Comparison of ENCODE assay signal across 8 cellular contexts in the genomic region with DNA sequence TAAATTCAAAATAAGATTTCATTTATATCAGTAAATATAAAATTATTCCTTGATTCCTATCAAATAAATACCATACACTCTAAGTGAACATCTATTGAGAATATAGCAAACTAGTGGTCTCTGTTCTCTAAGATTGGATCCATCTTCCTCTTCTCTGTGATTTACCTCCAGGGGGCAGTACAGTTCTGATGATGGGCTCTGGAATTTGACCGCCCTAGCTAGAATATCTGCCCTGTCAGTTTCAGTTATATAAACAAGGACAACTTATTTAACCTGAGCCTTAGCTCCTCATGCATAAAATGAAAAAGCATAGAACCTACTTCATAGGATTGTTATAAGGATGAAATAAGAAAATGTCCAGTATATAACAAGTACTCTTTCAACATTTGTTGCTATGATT.
DNase-seq lines count a peak whose midpoint lies in the region; FAIRE-seq and TF ChIP-seq lines count a peak whose summit lies in the region.

No MANE protein-coding gene starts in this region.

- no peak for FAIRE-seq in kidney (lab: Jason Lieb, UNC)

- H3K4me1 Mint-ChIP-seq in CD4-positive, alpha-beta memory T cell: no peaks in the 10 kb centered on the region

- POLR2A ChIA-PET in A673 (lab: Charles Lee; ENCODE audit: low non-redundant PET): no interaction called here
- POLR2A ChIA-PET in GM10248 (lab: Yijun Ruan, JAX): no interaction called here
- POLR2A ChIA-PET in CD4-positive, alpha-beta memory T cell (lab: Charles Lee; ENCODE audit: partially characterized antibody): no interaction called here

- H3K27ac ChIP-seq in A673 (ENCODE audit: low read depth, low read length, poor library complexity, severe bottlenecking) (no peak overlapping the region), kidney (ENCODE audit: low read depth in 2 of 2, low read length in 2 of 2) (no peak overlapping the region)
- H3K27ac ChIP-seq in CD4-positive, alpha-beta memory T cell (ENCODE audit: low read depth, low read length): no peak overlapping the region

- H3K9me3 Mint-ChIP-seq in CD4-positive, alpha-beta memory T cell: peaks cover 0 to 2% (median 0%) of the 10 kb centered on the region in 8 donors

- H3K36me3 ChIP-seq in A673 (ENCODE audit: insufficient read depth, low read length, poor library complexity, severe bottlenecking): no peaks in the 10 kb centered on the region
- H3K36me3 ChIP-seq in adipocyte (ENCODE audit: control insufficient read depth, insufficient read depth, low read length, severe bottlenecking): no peaks in the 10 kb centered on the region
- H3K36me3 ChIP-seq in kidney (ENCODE audit: control insufficient read depth in 1 of 2, insufficient read depth in 2 of 2, low read length in 2 of 2): no peaks in the 10 kb centered on the region
- H3K36me3 ChIP-seq in CD4-positive, alpha-beta memory T cell (ENCODE audit: insufficient read depth, low read length): no peaks in the 10 kb centered on the region

- peaks cover 3 to 10% of the 10 kb centered on the region in 2 donors for H3K27me3 Mint-ChIP-seq in CD4-positive, alpha-beta memory T cell

- H3K27ac Mint-ChIP-seq in CD4-positive, alpha-beta memory T cell: no peak overlapping the region

- no peak overlapping the region for H3K4me3 Mint-ChIP-seq in CD4-positive, alpha-beta memory T cell

- intact Hi-C loops in A673 (cut with micrococcal nuclease; ENCODE audit: unreplicated experiment): no loop called here
- intact Hi-C loops in kidney (cut with DNase I): no loop called here
- intact Hi-C loops in CD4-positive, alpha-beta memory T cell (cut with micrococcal nuclease): no loop called here

- TF ChIP-seq CTCF in A673 (conservative IDR thresholded peaks at IDR 0.05; ENCODE audit: low read depth, low read length) (peak; percentile 80), GM10248 (IDR thresholded peaks at IDR 0.05; ENCODE audit: control extremely low read depth, extremely low read depth, low read depth, missing control alignments) (peak; percentile 45), kidney (IDR thresholded peaks at IDR 0.05; ENCODE audit: borderline replicate concordance, extremely low read depth, insufficient read depth) (peak; percentile 37)

- no TSS peak for BruUV-seq in A673 (replicated peaks; lab: Mats Ljungman, UMichigan)

- CTCF ChIA-PET in A673 (lab: Charles Lee) (interaction anchor here (0.5 to 0.7 kb wide), 2 partner anchors 1250 to 1346 kb away, joined by 3 read pairs; no protein-coding TSS in a partner anchor), GM10248 (lab: Yijun Ruan, JAX) (interaction anchor here (0.6 to 2.0 kb wide), 8 partner anchors 8 to 250 kb away, joined by 3 to 6 read pairs (median 4); no protein-coding TSS in a partner anchor)
- CTCF ChIA-PET in CD4-positive, alpha-beta memory T cell (lab: Charles Lee; ENCODE audit: partially characterized antibody): interaction anchor here (1.0 kb wide), 1 partner anchor 30 kb away, joined by 4 read pairs; no protein-coding TSS in a partner anchor

- no peak overlapping the region for H3K9ac ChIP-seq in adipocyte (ENCODE audit: low read length)
- H3K9ac ChIP-seq in kidney (ENCODE audit: low read length in 2 of 2): no peak overlapping the region

- H3K4me1 ChIP-seq in A673 (ENCODE audit: insufficient read depth, low read length, poor library complexity, severe bottlenecking): peaks cover 11% of the 10 kb centered on the region
- H3K4me1 ChIP-seq in adipocyte (ENCODE audit: control insufficient read depth, insufficient read depth, low read length): peaks cover 37% of the 10 kb centered on the region
- H3K4me1 ChIP-seq in kidney (ENCODE audit: control insufficient read depth in 1 of 2, insufficient read depth in 1 of 2, low read depth in 1 of 2, low read length in 2 of 2): peaks cover 0 to 3% of the 10 kb centered on the region in 2 donors
- H3K4me1 ChIP-seq in CD4-positive, alpha-beta memory T cell (ENCODE audit: insufficient read depth, low read length): no peaks in the 10 kb centered on the region

- H3K27me3 ChIP-seq in A673 (replicated peaks; ENCODE audit: insufficient read depth, low read depth, low read length, poor library complexity) (no peaks in the 10 kb centered on the region), adipocyte (replicated peaks; ENCODE audit: control insufficient read depth, insufficient read depth, low read length) (no peaks in the 10 kb centered on the region)
- H3K27me3 ChIP-seq in CD4-positive, alpha-beta memory T cell (ENCODE audit: insufficient read depth, low read length): no peaks in the 10 kb centered on the region

- H3K9me3 ChIP-seq in A673 (ENCODE audit: low read depth, low read length, poor library complexity, severe bottlenecking) (no peaks in the 10 kb centered on the region), adipocyte (ENCODE audit: control insufficient read depth, low read length) (no peaks in the 10 kb centered on the region), kidney (ENCODE audit: control insufficient read depth in 1 of 2, low read length in 2 of 2) (no peaks in the 10 kb centered on the region)
- no peaks in the 10 kb centered on the region for H3K9me3 ChIP-seq in CD4-positive, alpha-beta memory T cell (ENCODE audit: control insufficient read depth in 1 of 2, low read length in 2 of 2)

- DNase-seq in A673 (ENCODE audit: low spot score) (peak; percentile 67), GM10248 (ENCODE audit: extremely low spot score) (peak; percentile 11), LoVo (ENCODE audit: low spot score) (peak; percentile 22), adipocyte (ENCODE audit: low read depth) (peak; percentile 85), kidney (no peak), HK-2 (ENCODE audit: unreplicated experiment) (no peak), KG1 (lab: John Stamatoyannopoulos, UW) (no peak)
- no peak for DNase-seq in CD4-positive, alpha-beta memory T cell

- H3K4me3 ChIP-seq in A673 (ENCODE audit: low read depth, low read length, poor library complexity, severe bottlenecking) (no peak overlapping the region), adipocyte (ENCODE audit: low read length) (no peak overlapping the region), kidney (ENCODE audit: low read length in 2 of 2) (no peak overlapping the region)
- no peak overlapping the region for H3K4me3 ChIP-seq in CD4-positive, alpha-beta memory T cell (ENCODE audit: low read length in 2 of 2)

- no peaks in the 10 kb centered on the region for H3K36me3 Mint-ChIP-seq in CD4-positive, alpha-beta memory T cell

Comparison
In these comparisons a context has a peak if more than half of its experiments do, and no peak if none do; other contexts are left out.
1. DNase-seq: peak in A673 (single experiment), GM10248 (single experiment), LoVo (single experiment) and adipocyte (single experiment); none in kidney (single experiment), CD4-positive, alpha-beta memory T cell (0 of 5), HK-2 (single experiment) and KG1 (single experiment).
2. Peak in every context shown above with its lines, with median percentiles within 50 percentile points of each other: CTCF ChIP-seq.